ENCODE assay signal across 8 cellular contexts in genomic region chr2:190627881-190628412, GRCh38. TPM values are rescaled to one million over a fixed set of nuclear protein-coding genes. Genes with fewer than 3 reads are reported as not detected.
DNase-seq lines count a peak whose midpoint lies in the region; ATAC-seq and TF ChIP-seq lines count a peak whose summit lies in the region.

No MANE protein-coding gene starts in this region.

- TF ChIP-seq POLR2A in NB4 (IDR thresholded peaks at IDR 0.05; ENCODE audit: extremely low read depth, insufficient read length) = no peak

- TF ChIP-seq CTCF in NB4 (IDR thresholded peaks at IDR 0.05; ENCODE audit: low read depth, low read length) = no peak

- intact Hi-C loops in posterior cingulate gyrus (cut with DNase I) = no loop called here

- peak; percentile 78 for ATAC-seq in GM21515 (IDR thresholded peaks at IDR 0.05; ENCODE audit: unreplicated experiment)
- ATAC-seq in activated T-cell treated with anti-CD3 and anti-CD28 coated beads, Interleukin-2, amount 50 U/mL, for 4 hours = peak; percentile 84 to 91

- peaks cover 4% of the 10 kb centered on the region for H3K36me3 Mint-ChIP-seq in activated T-cell treated with anti-CD3 and anti-CD28 coated beads, Interleukin-2, amount 50 U/mL, for 4 hours (ENCODE audit: insufficient read depth)

- H3K4me1 Mint-ChIP-seq in activated T-cell treated with anti-CD3 and anti-CD28 coated beads, Interleukin-2, amount 50 U/mL, for 4 hours (ENCODE audit: low read depth) = peaks cover 22% of the 10 kb centered on the region

- peak overlapping the region; percentile 79 for H3K4me3 Mint-ChIP-seq in activated T-cell treated with anti-CD3 and anti-CD28 coated beads, Interleukin-2, amount 50 U/mL, for 4 hours

- H3K27me3 Mint-ChIP-seq in activated T-cell treated with anti-CD3 and anti-CD28 coated beads, Interleukin-2, amount 50 U/mL, for 4 hours (ENCODE audit: low read depth) = peaks cover 8% of the 10 kb centered on the region

- peak; percentile 46 for DNase-seq in Daoy (ENCODE audit: low read depth)
- peak; percentile 57 for DNase-seq in NB4 (ENCODE audit: low read depth)
- DNase-seq in activated T-cell treated with anti-CD3 and anti-CD28 coated beads, Interleukin-2, amount 50 U/mL, for 4 hours = peak; percentile 8
- peak; percentile 73 for DNase-seq in globus pallidus (ENCODE audit: low spot score)
- DNase-seq in posterior cingulate gyrus = peak; percentile 32 to 93 (median 60)
- no peak for DNase-seq in NCI-H2029 treated with DMSO at 0.1 percent for 48 hours (lab: John Stamatoyannopoulos, UW)
- DNase-seq in SHP77 treated with DMSO at 0.1 percent for 48 hours (lab: John Stamatoyannopoulos, UW) = no peak

- H3K9me3 Mint-ChIP-seq in activated T-cell treated with anti-CD3 and anti-CD28 coated beads, Interleukin-2, amount 50 U/mL, for 4 hours = peaks cover 6% of the 10 kb centered on the region

- H3K4me3 ChIP-seq in NB4 (ENCODE audit: low read depth, low read length) = peak overlapping the region; percentile 37

RNA-seq across cellular contexts. Expression of gene NAB1, which starts 20.9 kb away (rescaled TPM):
- total RNA-seq in Daoy (2014; rRNA removed; shearing (Covaris generic)) = 47.6 and 51.0 TPM in 2 replicates
- total RNA-seq in activated T-cell treated with anti-CD3 and anti-CD28 coated beads, Interleukin-2, amount 50 U/mL, for 4 hours = 10 to 100 TPM; 27.0 to 36.4 (median 33.8) TPM

Comparison
In these comparisons a context has a peak if more than half of its experiments do, and no peak if none do; other contexts are left out.
1. DNase-seq: peak in Daoy (single experiment), NB4 (single experiment), activated T-cell treated with anti-CD3 and anti-CD28 coated beads, Interleukin-2, amount 50 U/mL, for 4 hours (single experiment), globus pallidus (single experiment) and posterior cingulate gyrus (10 of 10); none in NCI-H2029 treated with DMSO at 0.1 percent for 48 hours (single experiment) and SHP77 treated with DMSO at 0.1 percent for 48 hours (single experiment).